In genomic region chr2:219997341-219997851, GRCh38 we compare ENCODE assay signal across 8 cellular contexts.
DNase-seq lines count a peak whose midpoint lies in the region; ATAC-seq and TF ChIP-seq lines count a peak whose summit lies in the region.

No MANE protein-coding gene starts in this region.

- ATAC-seq in HG03095 (IDR thresholded peaks at IDR 0.05; ENCODE audit: unreplicated experiment), result no peak

- H3K4me3 ChIP-seq in fibroblast of the aortic adventitia (ENCODE audit: low read depth, low read length), result no peak overlapping the region

- DNase-seq in 8988T (peak; percentile 15), OCI-M1 (lab: John Stamatoyannopoulos, UW) (peak; percentile 29), fibroblast of the aortic adventitia (ENCODE audit: low read depth) (peak; percentile 87), germinal center (ENCODE audit: low spot score) (no peak), occipital lobe (lab: John Stamatoyannopoulos, UW) (no peak)
- peak; percentile 2 to 13 for DNase-seq in stimulated activated CD8-positive, alpha-beta memory T cell treated with anti-CD3 and anti-CD28 coated beads, Interleukin-2, amount 100 ng/mL, for 48 hours (ENCODE audit: low read depth in 2 of 2)

- TF ChIP-seq CTCF in GM12872 (IDR thresholded peaks at IDR 0.05; ENCODE audit: insufficient read depth, low read depth, low read length) (peak; percentile 46; the same call in 2 of the 3 replicates), fibroblast of the aortic adventitia (IDR thresholded peaks at IDR 0.05; ENCODE audit: insufficient read depth, low read length) (peak; percentile 76)

Comparison
In these comparisons a context has a peak if more than half of its experiments do, and no peak if none do; other contexts are left out.
1. DNase-seq: peak in 8988T (single experiment), OCI-M1 (single experiment), fibroblast of the aortic adventitia (single experiment) and stimulated activated CD8-positive, alpha-beta memory T cell treated with anti-CD3 and anti-CD28 coated beads, Interleukin-2, amount 100 ng/mL, for 48 hours (2 of 2); none in germinal center (single experiment) and occipital lobe (single experiment).